In the genomic region with DNA sequence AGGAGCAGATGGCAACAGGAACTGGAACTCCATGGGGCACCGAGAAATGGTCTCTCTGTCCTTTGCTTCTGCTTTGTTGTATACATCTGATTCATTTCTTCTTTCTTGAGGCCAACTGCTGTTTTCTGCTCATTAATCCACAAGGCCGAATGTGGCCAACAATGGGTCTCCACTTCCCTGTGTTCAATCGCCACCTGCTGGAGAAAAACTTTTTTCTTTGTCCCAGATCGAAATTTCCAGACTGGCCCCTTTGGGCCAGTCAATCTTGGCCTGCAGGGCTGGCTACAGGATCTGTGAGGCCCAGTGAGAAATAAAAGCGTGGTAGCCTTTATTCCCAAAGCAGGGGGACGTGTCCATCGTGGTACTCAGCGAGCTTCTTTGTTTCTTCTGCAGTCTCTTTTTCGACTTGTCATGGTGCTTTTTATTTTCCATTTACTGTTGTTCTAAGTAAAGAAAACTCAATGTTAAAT, we compare ENCODE assay signal across 8 cellular contexts. TPM values are rescaled to one million over a fixed set of nuclear protein-coding genes. Genes with fewer than 3 reads are reported as not detected.
DNase-seq lines count a peak whose midpoint lies in the region; ATAC-seq, FAIRE-seq and TF ChIP-seq lines count a peak whose summit lies in the region.

No MANE protein-coding gene starts in this region.

- no peaks in the 10 kb centered on the region for H3K27me3 ChIP-seq in breast epithelium
- no peaks in the 10 kb centered on the region for H3K27me3 ChIP-seq in lower lobe of right lung (ENCODE audit: low read depth)

- TF ChIP-seq CTCF in breast epithelium (IDR thresholded peaks at IDR 0.05) (peak in 2 of 3 donors; percentile 44 to 47), lower lobe of right lung (IDR thresholded peaks at IDR 0.05) (peak; percentile 51)

- DNase-seq in COLO829 (ENCODE audit: low spot score): peak; percentile 80
- DNase-seq in GM19239 (ENCODE audit: insufficient read length, low spot score): peak; percentile 73
- peak; percentile 77 for DNase-seq in OCI-M1 (lab: John Stamatoyannopoulos, UW)
- no peak for DNase-seq in breast epithelium (ENCODE audit: low spot score in 2 of 2)
- no peak for DNase-seq in lower lobe of right lung
- peak; percentile 66 for DNase-seq in urothelium cell line (ENCODE audit: low spot score)
- no peak for DNase-seq in Ammon's horn (ENCODE audit: low spot score)

- no peaks in the 10 kb centered on the region for H3K36me3 ChIP-seq in breast epithelium
- no peaks in the 10 kb centered on the region for H3K36me3 ChIP-seq in lower lobe of right lung

- H3K9me3 ChIP-seq in breast epithelium (no peaks in the 10 kb centered on the region), lower lobe of right lung (no peaks in the 10 kb centered on the region)

- H3K27ac ChIP-seq in breast epithelium: no peak overlapping the region
- no peak overlapping the region for H3K27ac ChIP-seq in lower lobe of right lung

- ATAC-seq in lower lobe of right lung: no peak
- ATAC-seq in HG03432 (IDR thresholded peaks at IDR 0.05; ENCODE audit: unreplicated experiment): no peak

- H3K4me1 ChIP-seq in breast epithelium: no peaks in the 10 kb centered on the region
- H3K4me1 ChIP-seq in lower lobe of right lung: no peaks in the 10 kb centered on the region

- no peak for TF ChIP-seq POLR2A in breast epithelium (IDR thresholded peaks at IDR 0.05)

- peak; percentile 78 for FAIRE-seq in GM19239 (lab: Jason Lieb, UNC)
- no peak for FAIRE-seq in urothelium cell line (lab: Jason Lieb, UNC)

- intact Hi-C loops in breast epithelium (cut with DNase I; ENCODE audit: low total_unique reads) (loop anchor here (1.0 kb wide), 1 partner anchor 361 kb away; no protein-coding TSS in a partner anchor), lower lobe of right lung (cut with DNase I) (loop anchor here (10.0 kb wide), 3 partner anchors 229 to 389 kb away; partner anchors contain the start of gene HIPK2)

- H3K4me3 ChIP-seq in breast epithelium: no peak overlapping the region
- no peak overlapping the region for H3K4me3 ChIP-seq in lower lobe of right lung

RNA-seq across cellular contexts. Expression of gene PARP12, which starts 58.8 kb away (rescaled TPM):
- total RNA-seq in breast epithelium: 10 to 100 TPM; 24.8 to 44.9 (median 40.6) TPM
- 122 TPM for total RNA-seq in lower lobe of right lung

Comparison
In these comparisons a context has a peak if more than half of its experiments do, and no peak if none do; other contexts are left out.
1. DNase-seq: peak in COLO829 (single experiment), GM19239 (single experiment), OCI-M1 (single experiment) and urothelium cell line (single experiment); none in breast epithelium (0 of 2), lower lobe of right lung (single experiment) and Ammon's horn (single experiment).